8 cellular contexts compared by ENCODE assay signal in the genomic region with DNA sequence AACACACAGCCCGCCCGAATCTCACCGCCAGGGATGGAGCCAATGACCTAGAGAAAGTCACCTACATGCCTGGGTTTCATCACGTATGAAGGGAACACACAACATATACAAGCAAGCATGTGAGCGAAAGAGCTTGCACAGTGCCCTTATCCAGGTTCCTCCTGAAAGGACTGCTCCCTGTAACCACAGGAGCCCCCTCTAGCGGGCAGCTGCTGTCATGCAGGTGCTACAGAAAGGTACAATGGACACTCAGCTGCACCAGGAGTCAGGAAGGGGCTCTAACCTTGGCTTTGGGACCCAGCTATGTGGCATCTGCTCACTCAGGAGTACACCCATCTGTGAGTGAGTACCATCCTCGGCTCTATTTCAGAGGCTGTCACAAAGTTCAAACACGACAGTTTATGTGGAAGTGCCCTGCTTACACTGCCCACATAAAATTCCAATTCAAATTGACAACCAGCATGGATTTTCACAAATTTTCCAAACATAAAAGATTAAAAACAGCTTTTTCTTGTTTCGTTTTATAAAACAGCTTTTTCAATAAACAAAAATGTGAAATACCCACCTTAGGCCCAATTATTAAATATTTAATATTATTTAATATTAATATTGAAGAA.
A peak's percentile ranks its signal among the peaks of the same experiment; 100 is the strongest.
DNase-seq lines count a peak whose midpoint lies in the region; ATAC-seq and TF ChIP-seq lines count a peak whose summit lies in the region.

No MANE protein-coding gene starts in this region.

- intact Hi-C loops in head of caudate nucleus (cut with DNase I) = loop anchor here (10.0 kb wide), 1 partner anchor 123 kb away; the partner anchor contains the start of gene OTOS

- H3K9me3 ChIP-seq in RWPE2 (ENCODE audit: severe bottlenecking) = no peaks in the 10 kb centered on the region

- no peak overlapping the region for H3K4me3 ChIP-seq in RWPE2 (ENCODE audit: severe bottlenecking)

- peak; percentile 72 for TF ChIP-seq CTCF in RWPE2 (IDR thresholded peaks at IDR 0.05; ENCODE audit: poor library complexity, severe bottlenecking)

- ATAC-seq in RWPE2 (ENCODE audit: low read depth) (0 out of 3 replicates have a peak, but pooled peaks have one; percentile 48), HG02970 (IDR thresholded peaks at IDR 0.05; ENCODE audit: low FRiP score, unreplicated experiment) (no peak), HG03159 (IDR thresholded peaks at IDR 0.05; ENCODE audit: unreplicated experiment) (no peak)

- H3K36me3 ChIP-seq in RWPE2 (ENCODE audit: low read depth) = peaks cover 46% of the 10 kb centered on the region

- no peak overlapping the region for H3K27ac ChIP-seq in RWPE2 (ENCODE audit: poor library complexity, severe bottlenecking)

- no peaks in the 10 kb centered on the region for H3K27me3 ChIP-seq in RWPE2 (ENCODE audit: insufficient read depth, poor library complexity, severe bottlenecking)

- H3K4me1 ChIP-seq in RWPE2 (ENCODE audit: insufficient read depth, poor library complexity, severe bottlenecking) = peaks cover 8% of the 10 kb centered on the region

- peak; percentile 81 for DNase-seq in D341Med (ENCODE audit: low spot score)
- DNase-seq in HUDEP-2 (lab: John Stamatoyannopoulos, UW; ENCODE audit: unreplicated experiment in 76 of 76) = peak in 64 of 76 experiments; percentile 1 to 71 (median 43)
- no peak for DNase-seq in RWPE2 (ENCODE audit: low spot score)
- DNase-seq in activated naive CD4-positive, alpha-beta T cell (lab: John Stamatoyannopoulos, UW) = peak in 3 of 4 experiments; percentile 22 to 50 (median 42)
- peak; percentile 40 to 87 (median 72) for DNase-seq in head of caudate nucleus
- DNase-seq in retina = peak; percentile 58
